In the genomic region with DNA sequence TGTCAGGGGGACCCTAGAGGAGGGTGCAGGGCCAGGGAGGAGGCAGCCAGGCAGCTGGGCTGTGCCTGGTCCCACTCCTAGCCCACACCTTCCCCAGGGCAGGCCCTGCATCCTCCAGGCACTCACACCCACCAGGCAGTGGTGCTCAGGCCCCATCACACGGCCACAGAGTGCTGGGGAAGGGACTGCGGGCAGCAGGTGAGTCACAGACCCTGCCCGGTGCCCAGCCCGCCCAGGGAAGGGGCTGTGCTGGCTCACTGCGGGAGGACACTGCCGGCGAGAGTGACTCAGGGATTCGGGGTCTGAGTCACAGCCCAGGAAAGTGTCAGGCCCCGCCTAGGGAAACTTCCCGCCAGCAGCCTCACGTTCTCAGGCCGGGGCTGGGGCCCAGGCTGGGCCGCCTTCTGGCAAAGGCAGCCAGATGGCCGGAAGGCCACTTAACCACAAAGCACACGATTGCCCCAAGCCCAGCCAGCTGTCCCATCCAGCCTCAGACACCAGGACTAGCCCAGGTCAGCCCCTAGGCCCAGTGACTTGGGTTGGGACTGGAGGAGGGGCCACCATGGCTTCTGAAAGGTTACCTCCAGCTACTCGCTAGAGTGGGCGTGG, we compare ENCODE assay signal across 1 cellular context.
TF ChIP-seq lines count a peak whose summit lies in the region.

No MANE protein-coding gene starts in this region.

TF ChIP-seq in K562, 482 proteins besides CTCF, POLR2A, EP300 and RAD21 (continued from another document):
- TF ChIP-seq, protein P1, sequence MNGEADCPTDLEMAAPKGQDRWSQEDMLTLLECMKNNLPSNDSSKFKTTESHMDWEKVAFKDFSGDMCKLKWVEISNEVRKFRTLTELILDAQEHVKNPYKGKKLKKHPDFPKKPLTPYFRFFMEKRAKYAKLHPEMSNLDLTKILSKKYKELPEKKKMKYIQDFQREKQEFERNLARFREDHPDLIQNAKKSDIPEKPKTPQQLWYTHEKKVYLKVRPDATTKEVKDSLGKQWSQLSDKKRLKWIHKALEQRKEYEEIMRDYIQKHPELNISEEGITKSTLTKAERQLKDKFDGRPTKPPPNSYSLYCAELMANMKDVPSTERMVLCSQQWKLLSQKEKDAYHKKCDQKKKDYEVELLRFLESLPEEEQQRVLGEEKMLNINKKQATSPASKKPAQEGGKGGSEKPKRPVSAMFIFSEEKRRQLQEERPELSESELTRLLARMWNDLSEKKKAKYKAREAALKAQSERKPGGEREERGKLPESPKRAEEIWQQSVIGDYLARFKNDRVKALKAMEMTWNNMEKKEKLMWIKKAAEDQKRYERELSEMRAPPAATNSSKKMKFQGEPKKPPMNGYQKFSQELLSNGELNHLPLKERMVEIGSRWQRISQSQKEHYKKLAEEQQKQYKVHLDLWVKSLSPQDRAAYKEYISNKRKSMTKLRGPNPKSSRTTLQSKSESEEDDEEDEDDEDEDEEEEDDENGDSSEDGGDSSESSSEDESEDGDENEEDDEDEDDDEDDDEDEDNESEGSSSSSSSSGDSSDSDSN (IDR thresholded peaks at IDR 0.05; ENCODE audit: borderline replicate concordance in 1 of 2, low read depth in 2 of 2, low read length in 2 of 2) = peak; percentile 90 to 98; a peak in 3 of 4 replicates
- TF ChIP-seq ATF7 (IDR thresholded peaks at IDR 0.05) (peak; percentile 90), SRSF7 (optimal IDR thresholded peaks at IDR 0.05; ENCODE audit: low read depth, low read length) (no peak), ZEB2 (IDR thresholded peaks at IDR 0.05) (peak; percentile 90), ZNF175 (CRISPR knock-in tag; IDR thresholded peaks at IDR 0.05; ENCODE audit: low read depth) (peak; percentile 71), SMARCC2 (IDR thresholded peaks at IDR 0.05; ENCODE audit: low read depth) (peak; percentile 92), KAT7 (CRISPR knock-in tag; IDR thresholded peaks at IDR 0.05; ENCODE audit: borderline replicate concordance) (no peak), ZFP30 (CRISPR knock-in tag; IDR thresholded peaks at IDR 0.05; ENCODE audit: borderline replicate concordance) (no peak), TEAD4 (IDR thresholded peaks at IDR 0.05; ENCODE audit: low read length) (peak; percentile 92), TEAD4 (CRISPR knock-in tag; IDR thresholded peaks at IDR 0.05; ENCODE audit: borderline replicate concordance) (no peak), TRIM24 (IDR thresholded peaks at IDR 0.05) (peak; percentile 89 to 92), GABPB1 (CRISPR knock-in tag; IDR thresholded peaks at IDR 0.05) (peak; percentile 72), FOXM1 (IDR thresholded peaks at IDR 0.05; ENCODE audit: low read depth) (peak; percentile 51; the same call in 1 of the 2 replicates), FOXM1 (CRISPR knock-in tag; IDR thresholded peaks at IDR 0.05; ENCODE audit: low read depth) (no peak), CREB1 (IDR thresholded peaks at IDR 0.05) (peak; percentile 62; the same call in 1 of the 2 replicates), CREB1 (CRISPR knock-in tag; IDR thresholded peaks at IDR 0.05) (peak; percentile 56; the same call in 1 of the 2 replicates), ZNF780A (CRISPR knock-in tag; IDR thresholded peaks at IDR 0.05) (no peak), BMI1 (IDR thresholded peaks at IDR 0.05; ENCODE audit: low read length) (no peak), KDM4B (IDR thresholded peaks at IDR 0.05; ENCODE audit: borderline replicate concordance in 2 of 2, low read depth in 1 of 2) (0 out of 4 replicates have a peak, but pooled peaks of 1 of the 2 experiments have one; percentile 56), ZNF444 (CRISPR knock-in tag; IDR thresholded peaks at IDR 0.05) (peak; percentile 33; the same call in 1 of the 2 replicates), ZSCAN29 (IDR thresholded peaks at IDR 0.05) (peak; percentile 24; the same call in 1 of the 2 replicates), MAZ (CRISPR knock-in tag; conservative IDR thresholded peaks at IDR 0.05 in 1 of 2, IDR thresholded peaks at IDR 0.05 in 1 of 2) (peak; percentile 71 to 89)
- TF ChIP-seq, protein P2, sequence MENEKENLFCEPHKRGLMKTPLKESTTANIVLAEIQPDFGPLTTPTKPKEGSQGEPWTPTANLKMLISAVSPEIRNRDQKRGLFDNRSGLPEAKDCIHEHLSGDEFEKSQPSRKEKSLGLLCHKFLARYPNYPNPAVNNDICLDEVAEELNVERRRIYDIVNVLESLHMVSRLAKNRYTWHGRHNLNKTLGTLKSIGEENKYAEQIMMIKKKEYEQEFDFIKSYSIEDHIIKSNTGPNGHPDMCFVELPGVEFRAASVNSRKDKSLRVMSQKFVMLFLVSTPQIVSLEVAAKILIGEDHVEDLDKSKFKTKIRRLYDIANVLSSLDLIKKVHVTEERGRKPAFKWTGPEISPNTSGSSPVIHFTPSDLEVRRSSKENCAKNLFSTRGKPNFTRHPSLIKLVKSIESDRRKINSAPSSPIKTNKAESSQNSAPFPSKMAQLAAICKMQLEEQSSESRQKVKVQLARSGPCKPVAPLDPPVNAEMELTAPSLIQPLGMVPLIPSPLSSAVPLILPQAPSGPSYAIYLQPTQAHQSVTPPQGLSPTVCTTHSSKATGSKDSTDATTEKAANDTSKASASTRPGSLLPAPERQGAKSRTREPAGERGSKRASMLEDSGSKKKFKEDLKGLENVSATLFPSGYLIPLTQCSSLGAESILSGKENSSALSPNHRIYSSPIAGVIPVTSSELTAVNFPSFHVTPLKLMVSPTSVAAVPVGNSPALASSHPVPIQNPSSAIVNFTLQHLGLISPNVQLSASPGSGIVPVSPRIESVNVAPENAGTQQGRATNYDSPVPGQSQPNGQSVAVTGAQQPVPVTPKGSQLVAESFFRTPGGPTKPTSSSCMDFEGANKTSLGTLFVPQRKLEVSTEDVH (IDR thresholded peaks at IDR 0.05; ENCODE audit: low read depth, partially characterized antibody) = peak; percentile 99
- TF ChIP-seq, protein P3, sequence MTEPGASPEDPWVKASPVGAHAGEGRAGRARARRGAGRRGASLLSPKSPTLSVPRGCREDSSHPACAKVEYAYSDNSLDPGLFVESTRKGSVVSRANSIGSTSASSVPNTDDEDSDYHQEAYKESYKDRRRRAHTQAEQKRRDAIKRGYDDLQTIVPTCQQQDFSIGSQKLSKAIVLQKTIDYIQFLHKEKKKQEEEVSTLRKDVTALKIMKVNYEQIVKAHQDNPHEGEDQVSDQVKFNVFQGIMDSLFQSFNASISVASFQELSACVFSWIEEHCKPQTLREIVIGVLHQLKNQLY (CRISPR knock-in tag; conservative IDR thresholded peaks at IDR 0.05) = peak in 1 of 2 experiments; percentile 29; a peak in 1 of 4 replicates
- TF ChIP-seq, protein P4, sequence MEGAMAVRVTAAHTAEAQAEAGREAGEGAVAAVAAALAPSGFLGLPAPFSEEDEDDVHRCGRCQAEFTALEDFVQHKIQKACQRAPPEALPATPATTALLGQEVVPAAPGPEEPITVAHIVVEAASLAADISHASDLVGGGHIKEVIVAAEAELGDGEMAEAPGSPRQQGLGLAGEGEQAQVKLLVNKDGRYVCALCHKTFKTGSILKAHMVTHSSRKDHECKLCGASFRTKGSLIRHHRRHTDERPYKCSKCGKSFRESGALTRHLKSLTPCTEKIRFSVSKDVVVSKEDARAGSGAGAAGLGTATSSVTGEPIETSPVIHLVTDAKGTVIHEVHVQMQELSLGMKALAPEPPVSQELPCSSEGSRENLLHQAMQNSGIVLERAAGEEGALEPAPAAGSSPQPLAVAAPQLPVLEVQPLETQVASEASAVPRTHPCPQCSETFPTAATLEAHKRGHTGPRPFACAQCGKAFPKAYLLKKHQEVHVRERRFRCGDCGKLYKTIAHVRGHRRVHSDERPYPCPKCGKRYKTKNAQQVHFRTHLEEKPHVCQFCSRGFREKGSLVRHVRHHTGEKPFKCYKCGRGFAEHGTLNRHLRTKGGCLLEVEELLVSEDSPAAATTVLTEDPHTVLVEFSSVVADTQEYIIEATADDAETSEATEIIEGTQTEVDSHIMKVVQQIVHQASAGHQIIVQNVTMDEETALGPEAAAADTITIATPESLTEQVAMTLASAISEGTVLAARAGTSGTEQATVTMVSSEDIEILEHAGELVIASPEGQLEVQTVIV (CRISPR knock-in tag; IDR thresholded peaks at IDR 0.05; ENCODE audit: borderline replicate concordance) = no peak
- TF ChIP-seq, protein P5, sequence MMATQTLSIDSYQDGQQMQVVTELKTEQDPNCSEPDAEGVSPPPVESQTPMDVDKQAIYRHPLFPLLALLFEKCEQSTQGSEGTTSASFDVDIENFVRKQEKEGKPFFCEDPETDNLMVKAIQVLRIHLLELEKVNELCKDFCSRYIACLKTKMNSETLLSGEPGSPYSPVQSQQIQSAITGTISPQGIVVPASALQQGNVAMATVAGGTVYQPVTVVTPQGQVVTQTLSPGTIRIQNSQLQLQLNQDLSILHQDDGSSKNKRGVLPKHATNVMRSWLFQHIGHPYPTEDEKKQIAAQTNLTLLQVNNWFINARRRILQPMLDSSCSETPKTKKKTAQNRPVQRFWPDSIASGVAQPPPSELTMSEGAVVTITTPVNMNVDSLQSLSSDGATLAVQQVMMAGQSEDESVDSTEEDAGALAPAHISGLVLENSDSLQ (IDR thresholded peaks at IDR 0.05) = peak; percentile 60
- TF ChIP-seq, protein P6, sequence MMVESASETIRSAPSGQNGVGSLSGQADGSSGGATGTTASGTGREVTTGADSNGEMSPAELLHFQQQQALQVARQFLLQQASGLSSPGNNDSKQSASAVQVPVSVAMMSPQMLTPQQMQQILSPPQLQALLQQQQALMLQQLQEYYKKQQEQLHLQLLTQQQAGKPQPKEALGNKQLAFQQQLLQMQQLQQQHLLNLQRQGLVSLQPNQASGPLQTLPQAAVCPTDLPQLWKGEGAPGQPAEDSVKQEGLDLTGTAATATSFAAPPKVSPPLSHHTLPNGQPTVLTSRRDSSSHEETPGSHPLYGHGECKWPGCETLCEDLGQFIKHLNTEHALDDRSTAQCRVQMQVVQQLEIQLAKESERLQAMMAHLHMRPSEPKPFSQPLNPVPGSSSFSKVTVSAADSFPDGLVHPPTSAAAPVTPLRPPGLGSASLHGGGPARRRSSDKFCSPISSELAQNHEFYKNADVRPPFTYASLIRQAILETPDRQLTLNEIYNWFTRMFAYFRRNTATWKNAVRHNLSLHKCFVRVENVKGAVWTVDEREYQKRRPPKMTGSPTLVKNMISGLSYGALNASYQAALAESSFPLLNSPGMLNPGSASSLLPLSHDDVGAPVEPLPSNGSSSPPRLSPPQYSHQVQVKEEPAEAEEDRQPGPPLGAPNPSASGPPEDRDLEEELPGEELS (CRISPR knock-in tag; IDR thresholded peaks at IDR 0.05; ENCODE audit: borderline replicate concordance) = peak; percentile 86; the same call in 1 of the 2 replicates
- TF ChIP-seq, protein P7, sequence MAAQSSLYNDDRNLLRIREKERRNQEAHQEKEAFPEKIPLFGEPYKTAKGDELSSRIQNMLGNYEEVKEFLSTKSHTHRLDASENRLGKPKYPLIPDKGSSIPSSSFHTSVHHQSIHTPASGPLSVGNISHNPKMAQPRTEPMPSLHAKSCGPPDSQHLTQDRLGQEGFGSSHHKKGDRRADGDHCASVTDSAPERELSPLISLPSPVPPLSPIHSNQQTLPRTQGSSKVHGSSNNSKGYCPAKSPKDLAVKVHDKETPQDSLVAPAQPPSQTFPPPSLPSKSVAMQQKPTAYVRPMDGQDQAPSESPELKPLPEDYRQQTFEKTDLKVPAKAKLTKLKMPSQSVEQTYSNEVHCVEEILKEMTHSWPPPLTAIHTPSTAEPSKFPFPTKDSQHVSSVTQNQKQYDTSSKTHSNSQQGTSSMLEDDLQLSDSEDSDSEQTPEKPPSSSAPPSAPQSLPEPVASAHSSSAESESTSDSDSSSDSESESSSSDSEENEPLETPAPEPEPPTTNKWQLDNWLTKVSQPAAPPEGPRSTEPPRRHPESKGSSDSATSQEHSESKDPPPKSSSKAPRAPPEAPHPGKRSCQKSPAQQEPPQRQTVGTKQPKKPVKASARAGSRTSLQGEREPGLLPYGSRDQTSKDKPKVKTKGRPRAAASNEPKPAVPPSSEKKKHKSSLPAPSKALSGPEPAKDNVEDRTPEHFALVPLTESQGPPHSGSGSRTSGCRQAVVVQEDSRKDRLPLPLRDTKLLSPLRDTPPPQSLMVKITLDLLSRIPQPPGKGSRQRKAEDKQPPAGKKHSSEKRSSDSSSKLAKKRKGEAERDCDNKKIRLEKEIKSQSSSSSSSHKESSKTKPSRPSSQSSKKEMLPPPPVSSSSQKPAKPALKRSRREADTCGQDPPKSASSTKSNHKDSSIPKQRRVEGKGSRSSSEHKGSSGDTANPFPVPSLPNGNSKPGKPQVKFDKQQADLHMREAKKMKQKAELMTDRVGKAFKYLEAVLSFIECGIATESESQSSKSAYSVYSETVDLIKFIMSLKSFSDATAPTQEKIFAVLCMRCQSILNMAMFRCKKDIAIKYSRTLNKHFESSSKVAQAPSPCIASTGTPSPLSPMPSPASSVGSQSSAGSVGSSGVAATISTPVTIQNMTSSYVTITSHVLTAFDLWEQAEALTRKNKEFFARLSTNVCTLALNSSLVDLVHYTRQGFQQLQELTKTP (IDR thresholded peaks at IDR 0.05; ENCODE audit: low read depth in 1 of 2, partially characterized antibody in 2 of 2) = peak in 1 of 2 experiments; percentile 54
- TF ChIP-seq, protein P8, sequence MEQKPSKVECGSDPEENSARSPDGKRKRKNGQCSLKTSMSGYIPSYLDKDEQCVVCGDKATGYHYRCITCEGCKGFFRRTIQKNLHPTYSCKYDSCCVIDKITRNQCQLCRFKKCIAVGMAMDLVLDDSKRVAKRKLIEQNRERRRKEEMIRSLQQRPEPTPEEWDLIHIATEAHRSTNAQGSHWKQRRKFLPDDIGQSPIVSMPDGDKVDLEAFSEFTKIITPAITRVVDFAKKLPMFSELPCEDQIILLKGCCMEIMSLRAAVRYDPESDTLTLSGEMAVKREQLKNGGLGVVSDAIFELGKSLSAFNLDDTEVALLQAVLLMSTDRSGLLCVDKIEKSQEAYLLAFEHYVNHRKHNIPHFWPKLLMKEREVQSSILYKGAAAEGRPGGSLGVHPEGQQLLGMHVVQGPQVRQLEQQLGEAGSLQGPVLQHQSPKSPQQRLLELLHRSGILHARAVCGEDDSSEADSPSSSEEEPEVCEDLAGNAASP (IDR thresholded peaks at IDR 0.05) = no peak
